ENCODE assay signal across 7 cellular contexts in the genomic region with DNA sequence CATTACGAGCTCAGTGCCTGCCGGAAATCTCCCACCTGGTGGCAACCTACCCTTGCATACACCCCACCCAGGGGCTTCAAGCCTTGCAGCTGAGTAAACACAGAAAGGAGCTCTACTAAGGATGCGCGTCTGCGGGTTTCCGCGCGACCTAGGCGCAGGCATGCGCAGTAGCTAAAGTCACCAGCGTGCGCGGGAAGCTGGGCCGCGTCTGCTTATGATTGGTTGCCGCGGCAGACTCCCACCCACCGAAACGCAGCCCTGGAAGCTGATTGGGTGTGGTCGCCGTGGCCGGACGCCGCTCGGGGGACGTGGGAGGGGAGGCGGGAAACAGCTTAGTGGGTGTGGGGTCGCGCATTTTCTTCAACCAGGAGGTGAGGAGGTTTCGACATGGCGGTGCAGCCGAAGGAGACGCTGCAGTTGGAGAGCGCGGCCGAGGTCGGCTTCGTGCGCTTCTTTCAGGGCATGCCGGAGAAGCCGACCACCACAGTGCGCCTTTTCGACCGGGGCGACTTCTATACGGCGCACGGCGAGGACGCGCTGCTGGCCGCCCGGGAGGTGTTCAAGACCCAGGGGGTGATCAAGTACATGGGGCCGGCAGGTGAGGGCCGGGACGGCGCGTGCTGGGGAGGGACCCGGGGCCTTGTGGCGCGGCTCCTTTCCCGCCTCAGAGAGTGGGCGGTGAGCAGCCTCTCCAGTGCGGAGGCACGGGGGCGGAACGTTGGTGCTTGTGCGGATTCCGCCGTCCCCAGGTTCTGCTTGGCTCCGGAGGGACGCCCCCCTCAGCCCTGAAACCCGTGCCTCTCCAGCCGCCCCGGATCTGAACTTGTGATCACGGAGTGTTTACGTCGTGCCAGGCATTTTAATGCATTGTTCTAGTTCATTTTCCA. TPM values are rescaled to one million over a fixed set of nuclear protein-coding genes. Genes with fewer than 3 reads are reported as not detected.
DNase-seq lines count a peak whose midpoint lies in the region; ATAC-seq and TF ChIP-seq lines count a peak whose summit lies in the region.

A gene (plus strand): TSS at position 352 of the 887 bp plus-strand sequence. CDS start 36 bp downstream, at position 388.

- H3K9me3 ChIP-seq in hepatocyte (ENCODE audit: low read depth): no peaks in the 10 kb centered on the region

- H3K36me3 ChIP-seq in hepatocyte (replicated peaks; ENCODE audit: insufficient read depth, low read depth): no peaks in the 10 kb centered on the region

- H3K27me3 ChIP-seq in hepatocyte: no peaks in the 10 kb centered on the region

- no peaks in the 10 kb centered on the region for H4K20me1 ChIP-seq in hepatocyte (ENCODE audit: insufficient read depth, poor library complexity, severe bottlenecking)

- H3K4me2 ChIP-seq in hepatocyte: peak within 1 kb of the TSS; percentile 82

- H3K27ac ChIP-seq in hepatocyte: peak within 1 kb of the TSS; percentile 80

- DNase-seq in NCI-H2081 treated with DMSO at 0.1 percent for 48 hours (lab: John Stamatoyannopoulos, UW) (peak; percentile 96), T1000 (lab: John Stamatoyannopoulos, UW) (peak; percentile 80), astrocyte of the hippocampus (ENCODE audit: low read depth, low spot score) (peak; percentile 96), hepatocyte (ENCODE audit: low spot score) (peak; percentile 92), renal cortical epithelial cell (ENCODE audit: low read depth) (peak; percentile 84)

- peak; percentile 91 for ATAC-seq in GM18517 (IDR thresholded peaks at IDR 0.05; ENCODE audit: unreplicated experiment)
- peak; percentile 96 for ATAC-seq in HG03039 (IDR thresholded peaks at IDR 0.05; ENCODE audit: unreplicated experiment)

- no peak for TF ChIP-seq CTCF in hepatocyte (IDR thresholded peaks at IDR 0.05; ENCODE audit: poor library complexity)

- H3K9me2 ChIP-seq in hepatocyte (replicated peaks; ENCODE audit: insufficient read depth): no peaks in the 10 kb centered on the region

- H3K4me3 ChIP-seq in hepatocyte: peak within 1 kb of the TSS; percentile 74

- peaks cover 43% of the 10 kb centered on the region for H3K79me2 ChIP-seq in hepatocyte

- peaks cover 15% of the 10 kb centered on the region for H3K4me1 ChIP-seq in hepatocyte (ENCODE audit: insufficient read depth)

- whole genome bisulfite sequencing in hepatocyte (ENCODE audit: low lambda C conversion rate, missing lambda C conversion rate): 1% methylated on average over 64 of the region's 78 CpGs

- peak within 1 kb of the TSS; percentile 85 for H2AFZ ChIP-seq in hepatocyte

RNA-seq across cellular contexts. Expression of the gene that starts here (rescaled TPM):
- total RNA-seq in hepatocyte (26.1 and 27.7 TPM in 2 replicates), renal cortical epithelial cell (34.4 and 38.4 TPM in 2 replicates)
- polyA plus RNA-seq in hepatocyte: 13.1 and 20.8 TPM in 2 replicates

Comparison
In these comparisons a context has a peak if more than half of its experiments do, and no peak if none do; other contexts are left out.
1. Peak in every context shown above with its lines: DNase-seq, ATAC-seq, H3K4me3 ChIP-seq and H3K27ac ChIP-seq.